Comparison of ENCODE assay signal across 18 cellular contexts in genomic region chr5:179644766-179645165, GRCh38. TPM values are rescaled to one million over a fixed set of nuclear protein-coding genes. Genes with fewer than 3 reads are reported as not detected.
"Had no signal": no experiment of that assay in that cellular context is flagged by ENCODE, and none has a peak within 500 bp of the region (broad histone marks: within the 10 kb centered on the region; RNA-seq: fewer than 3 reads in every experiment).

No MANE protein-coding gene starts in this region.

RNA-seq across cellular contexts. Expression of gene CBY3, which starts 36.1 kb away (rescaled TPM):
- total RNA-seq: left colon, left lung, liver, lower lobe of right lung, natural killer cell, omental fat pad, progenitor cell of endocrine pancreas, renal cortical epithelial cell, right atrium auricular region, right lobe of liver, skeletal muscle tissue, smooth muscle cell, temporal lobe, urinary bladder, vagina had no signal
- polyA plus RNA-seq: keratinocyte, liver, mammary epithelial cell, ovary, smooth muscle cell had no signal
